13 cellular contexts compared by ENCODE assay signal in genomic region chr21:31107871-31108270, GRCh38.
DNase-seq lines count a peak whose midpoint lies in the region; ATAC-seq and TF ChIP-seq lines count a peak whose summit lies in the region.
"Had no signal": no experiment of that assay in that cellular context is flagged by ENCODE, and none has a peak within 500 bp of the region (broad histone marks: within the 10 kb centered on the region; RNA-seq: fewer than 3 reads in every experiment).

No MANE protein-coding gene starts in this region.

- peak overlapping the region in 1 of 2 donors; percentile 18 for H3K4me3 Mint-ChIP-seq in CD14-positive monocyte
- H3K4me3 Mint-ChIP-seq in dendritic cell treated with granulocyte-macrophage colony-stimulating factor and Interleukin-4, amounts not matched to agents 40 ng/mL and 50 ng/mL, for 4 days = no peak overlapping the region
- H3K4me3 Mint-ChIP-seq: activated B cell treated with CpG ODN at 0.5 μM for 24 hours; activated naive CD8-positive, alpha-beta T cell treated with anti-CD3 and anti-CD28 coated beads, Interleukin-2, amount 50 U/mL, for 24 hours had no signal

- H3K4me1 ChIP-seq in MM.1S (ENCODE audit: low read length) = peaks cover 38% of the 10 kb centered on the region
- H3K4me1 ChIP-seq: uterus had no signal

- peak; percentile 63 for DNase-seq in CD14-positive monocyte (ENCODE audit: low spot score)
- no peak for DNase-seq in MM.1S
- no peak for DNase-seq in DMS53 treated with DMSO at 0.1 percent for 48 hours (lab: John Stamatoyannopoulos, UW; ENCODE audit: unreplicated experiment)
- no peak for DNase-seq in NCI-H2107 (lab: John Stamatoyannopoulos, UW)
- DNase-seq: activated B cell treated with CpG ODN at 0.5 μM for 24 hours; activated naive CD8-positive, alpha-beta T cell treated with anti-CD3 and anti-CD28 coated beads, Interleukin-2, amount 50 U/mL, for 24 hours; NCI-H2081; stimulated activated CD4-positive, alpha-beta T cell treated with anti-CD3 and anti-CD28 coated beads, Interleukin-2, amount 100 ng/mL, for 24 hours; uterus had no signal

- H3K9me3 ChIP-seq in MM.1S (replicated peaks; ENCODE audit: insufficient read depth, low read length) = no peaks in the 10 kb centered on the region
- H3K9me3 ChIP-seq: uterus had no signal

- peak overlapping the region; percentile 76 to 95 (median 88) for H3K27ac Mint-ChIP-seq in CD14-positive monocyte
- peak overlapping the region; percentile 80 for H3K27ac Mint-ChIP-seq in dendritic cell treated with granulocyte-macrophage colony-stimulating factor and Interleukin-4, amounts not matched to agents 40 ng/mL and 50 ng/mL, for 4 days
- H3K27ac Mint-ChIP-seq: activated B cell treated with CpG ODN at 0.5 μM for 24 hours; activated naive CD8-positive, alpha-beta T cell treated with anti-CD3 and anti-CD28 coated beads, Interleukin-2, amount 50 U/mL, for 24 hours had no signal

- H3K36me3 Mint-ChIP-seq in CD14-positive monocyte = peaks cover 10 to 16% of the 10 kb centered on the region in 2 donors
- peaks cover 22% of the 10 kb centered on the region for H3K36me3 Mint-ChIP-seq in dendritic cell treated with granulocyte-macrophage colony-stimulating factor and Interleukin-4, amounts not matched to agents 40 ng/mL and 50 ng/mL, for 4 days (ENCODE audit: low read depth)

- peaks cover 0 to 3% (median 0%) of the 10 kb centered on the region in 3 donors for H3K27me3 Mint-ChIP-seq in CD14-positive monocyte (ENCODE audit: low read depth in 3 of 3)
- H3K27me3 Mint-ChIP-seq in dendritic cell treated with granulocyte-macrophage colony-stimulating factor and Interleukin-4, amounts not matched to agents 40 ng/mL and 50 ng/mL, for 4 days = no peaks in the 10 kb centered on the region
- H3K27me3 Mint-ChIP-seq: activated B cell treated with CpG ODN at 0.5 μM for 24 hours; activated naive CD8-positive, alpha-beta T cell treated with anti-CD3 and anti-CD28 coated beads, Interleukin-2, amount 50 U/mL, for 24 hours had no signal

- H4K20me1 ChIP-seq in MM.1S (ENCODE audit: insufficient read depth, low read length) = no peaks in the 10 kb centered on the region

- no peaks in the 10 kb centered on the region for H3K79me2 ChIP-seq in MM.1S (ENCODE audit: low read length)

- no peaks in the 10 kb centered on the region for H3K36me3 ChIP-seq in MM.1S (replicated peaks; ENCODE audit: insufficient read depth, low read length)
- H3K36me3 ChIP-seq: uterus had no signal

- H3F3A ChIP-seq in MM.1S (ENCODE audit: insufficient read depth, low read length) = peaks cover 7% of the 10 kb centered on the region; the same call in 1 of the 2 replicates

- H3K9me3 Mint-ChIP-seq in CD14-positive monocyte = peaks cover 0 to 11% (median 10%) of the 10 kb centered on the region in 7 donors
- peaks cover 14% of the 10 kb centered on the region for H3K9me3 Mint-ChIP-seq in dendritic cell treated with granulocyte-macrophage colony-stimulating factor and Interleukin-4, amounts not matched to agents 40 ng/mL and 50 ng/mL, for 4 days
- H3K9me3 Mint-ChIP-seq: activated naive CD8-positive, alpha-beta T cell treated with anti-CD3 and anti-CD28 coated beads, Interleukin-2, amount 50 U/mL, for 24 hours had no signal

- peak overlapping the region; percentile 20; the same call in 1 of the 2 replicates for H3K4me2 ChIP-seq in MM.1S (ENCODE audit: low read depth, low read length)

- peak overlapping the region; percentile 12; the same call in 1 of the 2 replicates for H3K9ac ChIP-seq in MM.1S (ENCODE audit: low read length)

- H3K27me3 ChIP-seq in MM.1S (replicated peaks; ENCODE audit: insufficient read depth, low read length) = no peaks in the 10 kb centered on the region
- H3K27me3 ChIP-seq: uterus had no signal

- H3K9me2 ChIP-seq in MM.1S (replicated peaks; ENCODE audit: insufficient read depth, low read length) = no peaks in the 10 kb centered on the region

- peaks cover 70% of the 10 kb centered on the region for H3K4me1 Mint-ChIP-seq in CD14-positive monocyte
- H3K4me1 Mint-ChIP-seq in dendritic cell treated with granulocyte-macrophage colony-stimulating factor and Interleukin-4, amounts not matched to agents 40 ng/mL and 50 ng/mL, for 4 days (ENCODE audit: low read depth) = peaks cover 77% of the 10 kb centered on the region

- peak; percentile 65 for ATAC-seq in GM21360 (IDR thresholded peaks at IDR 0.05; ENCODE audit: unreplicated experiment)
- no peak for ATAC-seq in HG02970 (IDR thresholded peaks at IDR 0.05; ENCODE audit: low FRiP score, unreplicated experiment)
- ATAC-seq in GM19463 (IDR thresholded peaks at IDR 0.05; ENCODE audit: unreplicated experiment) = no peak
- ATAC-seq: activated naive CD8-positive, alpha-beta T cell treated with anti-CD3 and anti-CD28 coated beads, Interleukin-2, amount 50 U/mL, for 24 hours had no signal

- no peak for TF ChIP-seq CTCF in CD14-positive monocyte (IDR thresholded peaks at IDR 0.05)
- no peak for TF ChIP-seq CTCF in MM.1S (IDR thresholded peaks at IDR 0.05; ENCODE audit: low read length)

- H3K4me3 ChIP-seq in MM.1S (ENCODE audit: low read length) = no peak overlapping the region
- H3K4me3 ChIP-seq: uterus had no signal

- intact Hi-C loops in CD14-positive monocyte (cut with micrococcal nuclease) = loop anchor here in 1 of 2 donors (5.0 kb wide), 1 partner anchor 94 kb away; no protein-coding TSS in a partner anchor
- intact Hi-C loops in dendritic cell treated with granulocyte-macrophage colony-stimulating factor and Interleukin-4, amounts not matched to agents 40 ng/mL and 50 ng/mL, for 4 days (cut with micrococcal nuclease) = no loop called here

- no peak overlapping the region for H2AFZ ChIP-seq in MM.1S (ENCODE audit: low read length)

- H3K27ac ChIP-seq in MM.1S (ENCODE audit: low read length) = peak overlapping the region; percentile 46; the same call in 1 of the 2 replicates
- H3K27ac ChIP-seq: uterus had no signal
